ENCODE assay signal across 8 cellular contexts in genomic region chr18:12408247-12408869, GRCh38. TPM values are rescaled to one million over a fixed set of nuclear protein-coding genes. Genes with fewer than 3 reads are reported as not detected.
DNase-seq lines count a peak whose midpoint lies in the region; ATAC-seq, FAIRE-seq and TF ChIP-seq lines count a peak whose summit lies in the region.

No MANE protein-coding gene starts in this region.

- H3K4me2 ChIP-seq in DOHH2 (ENCODE audit: low read length), result peak overlapping the region; percentile 92

- peak; percentile 21 for ATAC-seq in HG02852 (IDR thresholded peaks at IDR 0.05; ENCODE audit: unreplicated experiment)
- no peak for ATAC-seq in pancreas
- no peak for ATAC-seq in GM18517 (IDR thresholded peaks at IDR 0.05; ENCODE audit: unreplicated experiment)
- ATAC-seq in GM21526 (IDR thresholded peaks at IDR 0.05; ENCODE audit: low FRiP score, unreplicated experiment), result no peak

- H3K27ac ChIP-seq in DOHH2 (ENCODE audit: low read depth, low read length) (peak overlapping the region; percentile 49), pancreas (peak overlapping the region in 3 of 4 donors; percentile 30 to 55 (median 52))

- H3K4me3 ChIP-seq in DOHH2 (ENCODE audit: low read length), result peak overlapping the region; percentile 84
- peak overlapping the region; percentile 61 for H3K4me3 ChIP-seq in WI38 (ENCODE audit: low read depth, low read length)
- peak overlapping the region; percentile 64 for H3K4me3 ChIP-seq in fibroblast of villous mesenchyme (ENCODE audit: low read depth, low read length)
- H3K4me3 ChIP-seq in pancreas, result peak overlapping the region; percentile 24 to 64 (median 38)

- TF ChIP-seq CTCF in DOHH2 (IDR thresholded peaks at IDR 0.05; ENCODE audit: low read depth, low read length, poor library complexity, severe bottlenecking) (no peak), WI38 (IDR thresholded peaks at IDR 0.05; ENCODE audit: low read depth, low read length) (no peak), fibroblast of villous mesenchyme (IDR thresholded peaks at IDR 0.05; ENCODE audit: insufficient read depth, low read depth, low read length) (no peak), pancreas (IDR thresholded peaks at IDR 0.05) (no peak)

- intact Hi-C loops in pancreas (cut with DNase I), result no loop called here

- peak; percentile 38 for DNase-seq in fibroblast of villous mesenchyme (ENCODE audit: low read depth)
- no peak for DNase-seq in pancreas
- no peak for DNase-seq in DMS114 treated with DMSO at 0.1 percent for 48 hours (lab: John Stamatoyannopoulos, UW; ENCODE audit: unreplicated experiment)

- H3K4me1 ChIP-seq in DOHH2 (ENCODE audit: control insufficient read depth, low read length), result peaks cover 34% of the 10 kb centered on the region
- no peaks in the 10 kb centered on the region for H3K4me1 ChIP-seq in pancreas

- H3K9me2 ChIP-seq in DOHH2 (replicated peaks; ENCODE audit: control insufficient read depth, low read length), result no peaks in the 10 kb centered on the region

- H4K20me1 ChIP-seq in DOHH2 (ENCODE audit: control insufficient read depth, insufficient read depth, low read depth, low read length), result peaks cover 4% of the 10 kb centered on the region; the same call in 1 of the 2 replicates

- FAIRE-seq in pancreas (lab: Jason Lieb, UNC), result no peak

- WGBS in pancreas, 2 donors, result 23 to 40% methylated on average over 22 to 32 of the region's 32 CpGs

- H3K27me3 ChIP-seq in DOHH2 (ENCODE audit: control insufficient read depth, low read length) (peaks cover 34% of the 10 kb centered on the region), pancreas (peaks cover 0 to 3% (median 0%) of the 10 kb centered on the region in 4 donors)

- H3K79me2 ChIP-seq in DOHH2 (ENCODE audit: control insufficient read depth, low read length), result peaks cover 57% of the 10 kb centered on the region

- H3K9me3 ChIP-seq in DOHH2 (ENCODE audit: control insufficient read depth, insufficient read depth, low read length), result no peaks in the 10 kb centered on the region
- no peaks in the 10 kb centered on the region for H3K9me3 ChIP-seq in pancreas

- H3K36me3 ChIP-seq in DOHH2 (ENCODE audit: control insufficient read depth, low read length), result peaks cover 26% of the 10 kb centered on the region
- H3K36me3 ChIP-seq in pancreas, result no peaks in the 10 kb centered on the region

- H3F3A ChIP-seq in DOHH2 (ENCODE audit: control insufficient read depth, insufficient read depth), result no peaks in the 10 kb centered on the region

RNA-seq across cellular contexts. Expression of gene PRELID3A, which starts 0.6 kb away (rescaled TPM):
- total RNA-seq in fibroblast of villous mesenchyme (4.3 and 5.5 TPM in 2 replicates), pancreas (1 to 10 TPM in 2 of 6 donors, under 1 TPM in 4; 0.32 to 1.7 (median 0.78) TPM)
- polyA plus RNA-seq in pancreas, result 1 to 10 TPM in 1 of 2 donors, under 1 TPM in 1; 0.87 to 1.1 TPM

RNA-seq across cellular contexts. Expression of gene AFG3L2, which starts 31.3 kb away (rescaled TPM):
- total RNA-seq in fibroblast of villous mesenchyme (43.5 and 63.0 TPM in 2 replicates), pancreas (10 to 100 TPM; 22.0 to 31.1 (median 23.4) TPM)
- 10 to 100 TPM; 13.6 to 25.8 TPM for polyA plus RNA-seq in pancreas
